In the genomic region with DNA sequence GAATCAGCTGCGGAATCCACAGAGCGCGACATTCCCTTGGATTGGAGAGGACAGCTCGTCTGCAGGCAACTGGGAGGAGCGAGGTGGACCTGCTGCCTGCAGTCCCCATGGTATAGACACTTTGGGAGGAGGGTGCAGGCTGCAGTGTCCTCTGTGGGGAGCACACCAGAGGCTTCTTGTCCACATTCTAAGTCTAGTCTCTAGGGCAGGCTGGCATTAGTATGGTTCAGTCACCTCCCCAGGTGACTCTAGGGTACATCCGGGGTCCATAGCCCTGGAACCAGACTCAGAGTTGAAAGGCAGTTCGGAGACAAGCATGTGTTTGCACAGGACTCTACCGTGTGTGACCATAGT, we compare ENCODE assay signal across 8 cellular contexts.
"Had no signal": no experiment of that assay in that cellular context is flagged by ENCODE, and none has a peak within 500 bp of the region (broad histone marks: within the 10 kb centered on the region; RNA-seq: fewer than 3 reads in every experiment).

No MANE protein-coding gene starts in this region.

- H3K4me3 ChIP-seq: GM23338 had no signal

- DNase-seq: H9, HCEC 1CT, IMR-90, KBM-7 had no signal

- H3K27ac Mint-ChIP-seq: GM23338 had no signal

- FAIRE-seq: H1, H54, HTR-8/SVneo had no signal

- H3K4me2 ChIP-seq: GM23338 had no signal

- ATAC-seq: GM23338 had no signal

- H3K4me3 Mint-ChIP-seq: GM23338, H9 had no signal
